ENCODE assay signal across 1 cellular context in the genomic region with DNA sequence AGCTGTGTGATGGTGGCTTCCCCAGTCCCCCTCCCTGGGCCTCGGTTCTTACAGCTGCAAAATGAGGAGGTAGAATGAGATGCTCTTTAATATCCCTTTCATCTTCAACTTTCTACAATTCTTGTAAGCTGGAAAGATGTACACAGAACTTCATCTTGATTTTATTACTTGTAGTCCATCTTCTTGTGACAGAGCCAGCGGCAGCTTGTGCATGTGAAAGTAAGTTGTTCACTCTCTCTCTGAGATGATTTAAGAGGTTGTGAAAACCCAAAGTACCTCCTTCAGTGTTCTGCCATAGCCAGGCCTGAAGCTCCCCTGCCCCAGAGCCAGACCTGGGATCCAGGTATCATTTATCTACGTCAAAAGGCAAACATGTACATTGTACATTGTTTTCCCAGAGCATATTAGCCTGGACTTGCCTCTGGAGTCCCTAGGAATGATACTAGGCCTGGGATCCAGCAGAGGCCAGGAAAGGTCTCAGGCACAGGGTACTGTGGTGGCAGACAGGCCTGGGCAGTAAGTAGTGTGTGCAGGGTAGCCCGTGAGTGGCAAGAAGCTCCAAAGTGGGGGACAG.
TF ChIP-seq lines count a peak whose summit lies in the region.

No MANE protein-coding gene starts in this region.

TF ChIP-seq in H1, 55 proteins besides CTCF, POLR2A, EP300 and RAD21:
- TF ChIP-seq YY1 (IDR thresholded peaks at IDR 0.05; ENCODE audit: low read depth, low read length) (no peak), SP1 (IDR thresholded peaks at IDR 0.05; ENCODE audit: low read depth, low read length) (no peak), GTF2F1 (IDR thresholded peaks at IDR 0.05; ENCODE audit: borderline replicate concordance, low read depth, low read length) (no peak), CREB1 (IDR thresholded peaks at IDR 0.05) (no peak), JUND (IDR thresholded peaks at IDR 0.05; ENCODE audit: low read length) (no peak), SIN3A (conservative IDR thresholded peaks at IDR 0.05 in 1 of 2, IDR thresholded peaks at IDR 0.05 in 1 of 2; ENCODE audit: low read depth in 1 of 2, low read length in 2 of 2) (no peak), RXRA (IDR thresholded peaks at IDR 0.05; ENCODE audit: insufficient read depth, low read depth, low read length) (no peak), ZNF274 (IDR thresholded peaks at IDR 0.05; ENCODE audit: borderline replicate concordance, extremely low read depth, low read length) (no peak), NRF1 (IDR thresholded peaks at IDR 0.05; ENCODE audit: low read depth, low read length) (no peak), TBP (IDR thresholded peaks at IDR 0.05; ENCODE audit: low read depth, low read length) (no peak), MAFK (IDR thresholded peaks at IDR 0.05; ENCODE audit: low read depth, low read length) (no peak), BCL11A (IDR thresholded peaks at IDR 0.05; ENCODE audit: low read depth in 2 of 2, low read length in 2 of 2) (no peak), TCF12 (IDR thresholded peaks at IDR 0.05; ENCODE audit: low read depth, low read length) (no peak), EZH2 (IDR thresholded peaks at IDR 0.05; ENCODE audit: low read depth, low read length, severe bottlenecking) (no peak), SRF (IDR thresholded peaks at IDR 0.05; ENCODE audit: low read depth, low read length) (no peak), BACH1 (IDR thresholded peaks at IDR 0.05; ENCODE audit: low read length) (no peak)
- TF ChIP-seq, protein P1, sequence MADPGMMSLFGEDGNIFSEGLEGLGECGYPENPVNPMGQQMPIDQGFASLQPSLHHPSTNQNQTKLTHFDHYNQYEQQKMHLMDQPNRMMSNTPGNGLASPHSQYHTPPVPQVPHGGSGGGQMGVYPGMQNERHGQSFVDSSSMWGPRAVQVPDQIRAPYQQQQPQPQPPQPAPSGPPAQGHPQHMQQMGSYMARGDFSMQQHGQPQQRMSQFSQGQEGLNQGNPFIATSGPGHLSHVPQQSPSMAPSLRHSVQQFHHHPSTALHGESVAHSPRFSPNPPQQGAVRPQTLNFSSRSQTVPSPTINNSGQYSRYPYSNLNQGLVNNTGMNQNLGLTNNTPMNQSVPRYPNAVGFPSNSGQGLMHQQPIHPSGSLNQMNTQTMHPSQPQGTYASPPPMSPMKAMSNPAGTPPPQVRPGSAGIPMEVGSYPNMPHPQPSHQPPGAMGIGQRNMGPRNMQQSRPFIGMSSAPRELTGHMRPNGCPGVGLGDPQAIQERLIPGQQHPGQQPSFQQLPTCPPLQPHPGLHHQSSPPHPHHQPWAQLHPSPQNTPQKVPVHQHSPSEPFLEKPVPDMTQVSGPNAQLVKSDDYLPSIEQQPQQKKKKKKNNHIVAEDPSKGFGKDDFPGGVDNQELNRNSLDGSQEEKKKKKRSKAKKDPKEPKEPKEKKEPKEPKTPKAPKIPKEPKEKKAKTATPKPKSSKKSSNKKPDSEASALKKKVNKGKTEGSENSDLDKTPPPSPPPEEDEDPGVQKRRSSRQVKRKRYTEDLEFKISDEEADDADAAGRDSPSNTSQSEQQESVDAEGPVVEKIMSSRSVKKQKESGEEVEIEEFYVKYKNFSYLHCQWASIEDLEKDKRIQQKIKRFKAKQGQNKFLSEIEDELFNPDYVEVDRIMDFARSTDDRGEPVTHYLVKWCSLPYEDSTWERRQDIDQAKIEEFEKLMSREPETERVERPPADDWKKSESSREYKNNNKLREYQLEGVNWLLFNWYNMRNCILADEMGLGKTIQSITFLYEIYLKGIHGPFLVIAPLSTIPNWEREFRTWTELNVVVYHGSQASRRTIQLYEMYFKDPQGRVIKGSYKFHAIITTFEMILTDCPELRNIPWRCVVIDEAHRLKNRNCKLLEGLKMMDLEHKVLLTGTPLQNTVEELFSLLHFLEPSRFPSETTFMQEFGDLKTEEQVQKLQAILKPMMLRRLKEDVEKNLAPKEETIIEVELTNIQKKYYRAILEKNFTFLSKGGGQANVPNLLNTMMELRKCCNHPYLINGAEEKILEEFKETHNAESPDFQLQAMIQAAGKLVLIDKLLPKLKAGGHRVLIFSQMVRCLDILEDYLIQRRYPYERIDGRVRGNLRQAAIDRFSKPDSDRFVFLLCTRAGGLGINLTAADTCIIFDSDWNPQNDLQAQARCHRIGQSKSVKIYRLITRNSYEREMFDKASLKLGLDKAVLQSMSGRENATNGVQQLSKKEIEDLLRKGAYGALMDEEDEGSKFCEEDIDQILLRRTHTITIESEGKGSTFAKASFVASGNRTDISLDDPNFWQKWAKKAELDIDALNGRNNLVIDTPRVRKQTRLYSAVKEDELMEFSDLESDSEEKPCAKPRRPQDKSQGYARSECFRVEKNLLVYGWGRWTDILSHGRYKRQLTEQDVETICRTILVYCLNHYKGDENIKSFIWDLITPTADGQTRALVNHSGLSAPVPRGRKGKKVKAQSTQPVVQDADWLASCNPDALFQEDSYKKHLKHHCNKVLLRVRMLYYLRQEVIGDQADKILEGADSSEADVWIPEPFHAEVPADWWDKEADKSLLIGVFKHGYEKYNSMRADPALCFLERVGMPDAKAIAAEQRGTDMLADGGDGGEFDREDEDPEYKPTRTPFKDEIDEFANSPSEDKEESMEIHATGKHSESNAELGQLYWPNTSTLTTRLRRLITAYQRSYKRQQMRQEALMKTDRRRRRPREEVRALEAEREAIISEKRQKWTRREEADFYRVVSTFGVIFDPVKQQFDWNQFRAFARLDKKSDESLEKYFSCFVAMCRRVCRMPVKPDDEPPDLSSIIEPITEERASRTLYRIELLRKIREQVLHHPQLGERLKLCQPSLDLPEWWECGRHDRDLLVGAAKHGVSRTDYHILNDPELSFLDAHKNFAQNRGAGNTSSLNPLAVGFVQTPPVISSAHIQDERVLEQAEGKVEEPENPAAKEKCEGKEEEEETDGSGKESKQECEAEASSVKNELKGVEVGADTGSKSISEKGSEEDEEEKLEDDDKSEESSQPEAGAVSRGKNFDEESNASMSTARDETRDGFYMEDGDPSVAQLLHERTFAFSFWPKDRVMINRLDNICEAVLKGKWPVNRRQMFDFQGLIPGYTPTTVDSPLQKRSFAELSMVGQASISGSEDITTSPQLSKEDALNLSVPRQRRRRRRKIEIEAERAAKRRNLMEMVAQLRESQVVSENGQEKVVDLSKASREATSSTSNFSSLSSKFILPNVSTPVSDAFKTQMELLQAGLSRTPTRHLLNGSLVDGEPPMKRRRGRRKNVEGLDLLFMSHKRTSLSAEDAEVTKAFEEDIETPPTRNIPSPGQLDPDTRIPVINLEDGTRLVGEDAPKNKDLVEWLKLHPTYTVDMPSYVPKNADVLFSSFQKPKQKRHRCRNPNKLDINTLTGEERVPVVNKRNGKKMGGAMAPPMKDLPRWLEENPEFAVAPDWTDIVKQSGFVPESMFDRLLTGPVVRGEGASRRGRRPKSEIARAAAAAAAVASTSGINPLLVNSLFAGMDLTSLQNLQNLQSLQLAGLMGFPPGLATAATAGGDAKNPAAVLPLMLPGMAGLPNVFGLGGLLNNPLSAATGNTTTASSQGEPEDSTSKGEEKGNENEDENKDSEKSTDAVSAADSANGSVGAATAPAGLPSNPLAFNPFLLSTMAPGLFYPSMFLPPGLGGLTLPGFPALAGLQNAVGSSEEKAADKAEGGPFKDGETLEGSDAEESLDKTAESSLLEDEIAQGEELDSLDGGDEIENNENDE (IDR thresholded peaks at IDR 0.05; ENCODE audit: insufficient replicate concordance, low read length), result no peak
